In the genomic region with DNA sequence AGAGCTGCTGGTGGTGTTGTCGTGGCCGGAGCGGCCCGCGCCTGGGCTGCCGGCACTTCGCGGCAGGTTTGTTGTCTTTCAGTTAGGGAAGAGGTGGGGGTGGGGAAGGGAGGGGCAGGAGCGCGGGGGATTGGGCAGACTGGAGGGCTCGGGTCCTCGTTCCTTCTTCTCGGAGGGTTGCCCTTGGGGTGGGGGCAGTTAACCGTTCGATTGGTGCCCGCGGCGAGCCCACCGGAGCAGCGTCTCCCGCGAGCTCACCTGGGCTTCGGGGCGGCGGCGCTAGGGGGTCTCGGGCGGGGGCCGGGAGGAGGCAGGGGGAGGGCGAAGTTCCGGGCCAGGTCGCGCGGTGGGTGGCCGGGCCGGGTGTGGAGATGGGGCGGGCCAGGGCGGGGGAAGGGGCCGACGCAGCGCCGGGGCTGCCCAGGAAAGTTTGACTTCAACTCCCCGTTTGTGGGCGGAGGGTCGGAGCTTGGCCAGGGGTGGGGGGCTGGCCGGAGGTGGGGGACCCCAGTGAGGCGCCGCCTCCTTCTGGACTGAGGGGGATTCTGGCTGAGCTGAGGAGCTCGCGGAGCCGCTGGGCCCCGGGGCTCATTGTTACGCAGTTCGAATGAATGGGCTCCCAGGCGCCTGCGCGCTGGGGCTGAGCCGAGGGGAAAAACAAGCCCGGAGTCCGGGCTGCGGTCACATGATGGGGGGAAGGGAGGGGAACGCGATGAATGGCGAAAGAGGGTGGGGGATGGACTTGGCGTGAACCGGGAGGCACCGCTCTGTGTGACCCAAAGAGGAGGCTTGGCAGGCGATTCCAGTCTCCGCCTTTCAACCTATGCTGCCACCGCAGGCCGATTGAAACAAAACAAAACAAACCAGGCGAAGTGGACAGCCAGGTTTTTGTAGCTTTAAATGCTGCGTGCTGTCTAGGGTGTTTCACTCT, we compare ENCODE assay signal across 8 cellular contexts. TPM values are rescaled to one million over a fixed set of nuclear protein-coding genes. Genes with fewer than 3 reads are reported as not detected.
DNase-seq lines count a peak whose midpoint lies in the region; ATAC-seq and TF ChIP-seq lines count a peak whose summit lies in the region.

No MANE protein-coding gene starts in this region.

- DNase-seq in NCI-H187 (lab: John Stamatoyannopoulos, UW) (peak; percentile 84 to 94), T-helper 17 cell (peak; percentile 74 to 80 (median 74)), amygdala (lab: John Stamatoyannopoulos, UW) (peak; percentile 80 to 98 (median 95)), left ventricle myocardium inferior (peak; percentile 97), posterior vena cava (ENCODE audit: low spot score) (peak; percentile 99), upper lobe of left lung (peak; percentile 97)

- peaks cover 12% of the 10 kb centered on the region for H3K27me3 Mint-ChIP-seq in T-helper 17 cell

- TF ChIP-seq POLR2A in upper lobe of left lung (IDR thresholded peaks at IDR 0.05), result peak in 3 of 4 donors; percentile 51 to 88 (median 73)

- H3K36me3 ChIP-seq in left ventricle myocardium inferior, result no peaks in the 10 kb centered on the region
- H3K36me3 ChIP-seq in upper lobe of left lung, result no peaks in the 10 kb centered on the region

- TF ChIP-seq CTCF in left ventricle myocardium inferior (IDR thresholded peaks at IDR 0.05; ENCODE audit: borderline replicate concordance), result no peak
- peak in 2 of 6 experiments; percentile 27 to 28 for TF ChIP-seq CTCF in upper lobe of left lung (IDR thresholded peaks at IDR 0.05)

- H3K27me3 ChIP-seq in left ventricle myocardium inferior (ENCODE audit: low read depth) (no peaks in the 10 kb centered on the region), upper lobe of left lung (no peaks in the 10 kb centered on the region)

- peak in 2 of 4 donors; percentile 35 to 79 for TF ChIP-seq EP300 in upper lobe of left lung (IDR thresholded peaks at IDR 0.05)

- peak overlapping the region; percentile 96 for H3K27ac ChIP-seq in left ventricle myocardium inferior (replicated peaks)
- H3K27ac ChIP-seq in upper lobe of left lung, result peak overlapping the region; percentile 97 to 100 (median 99)

- peak overlapping the region; percentile 99 for H3K27ac Mint-ChIP-seq in T-helper 17 cell

- H3K4me1 ChIP-seq in left ventricle myocardium inferior (peaks cover 63% of the 10 kb centered on the region), upper lobe of left lung (peaks cover 29 to 44% (median 39%) of the 10 kb centered on the region in 4 donors)

- H3K4me3 Mint-ChIP-seq in T-helper 17 cell, result peak overlapping the region; percentile 98

- ATAC-seq in HG02852 (IDR thresholded peaks at IDR 0.05; ENCODE audit: unreplicated experiment) (peak; percentile 19), T-helper 17 cell (peak; percentile 18), upper lobe of left lung (ENCODE audit: low FRiP score in 2 of 2) (peak; percentile 85 to 89)

- H3K36me3 Mint-ChIP-seq in T-helper 17 cell (ENCODE audit: low read depth), result peaks cover 8% of the 10 kb centered on the region

- intact Hi-C loops in left ventricle myocardium inferior (cut with micrococcal nuclease) (no loop called here), posterior vena cava (cut with DNase I) (no loop called here)

- H3K9me3 ChIP-seq in T-helper 17 cell (ENCODE audit: control insufficient read depth, low read length, poor library complexity, severe bottlenecking), result no peaks in the 10 kb centered on the region
- H3K9me3 ChIP-seq in left ventricle myocardium inferior (replicated peaks), result no peaks in the 10 kb centered on the region
- no peaks in the 10 kb centered on the region for H3K9me3 ChIP-seq in upper lobe of left lung

- H3K4me1 Mint-ChIP-seq in T-helper 17 cell, result peaks cover 44% of the 10 kb centered on the region

- WGBS in upper lobe of left lung, 2 donors, result 1% methylated on average over 36 to 39 of the region's 73 CpGs

- H3K4me3 ChIP-seq in GM08714 (ENCODE audit: low read length) (peak overlapping the region; percentile 63), left ventricle myocardium inferior (peak overlapping the region; percentile 84), upper lobe of left lung (peak overlapping the region; percentile 73 to 96 (median 86))

RNA-seq across cellular contexts. Expression of gene HBP1, which starts 0.6 kb away (rescaled TPM):
- total RNA-seq in T-helper 17 cell, result 100 to 1,000 TPM; 250 to 252 TPM
- total RNA-seq in left ventricle myocardium inferior, result 56.9 TPM
- total RNA-seq in posterior vena cava, result 10 to 100 TPM; 43.9 to 55.9 TPM
- total RNA-seq in upper lobe of left lung, result 100 to 1,000 TPM in 1 of 6 donors, 10 to 100 TPM in 5; 55.5 to 113 (median 74.4) TPM

Comparison
In these comparisons a context has a peak if more than half of its experiments do, and no peak if none do; other contexts are left out.
1. Peak in every context shown above with its lines: DNase-seq, ATAC-seq, H3K4me3 ChIP-seq and H3K27ac ChIP-seq.
2. ATAC-seq: peak in every context shown above with its lines; median percentile 87 in upper lobe of left lung; 19 in HG02852; 18 in T-helper 17 cell.